In the genomic region with DNA sequence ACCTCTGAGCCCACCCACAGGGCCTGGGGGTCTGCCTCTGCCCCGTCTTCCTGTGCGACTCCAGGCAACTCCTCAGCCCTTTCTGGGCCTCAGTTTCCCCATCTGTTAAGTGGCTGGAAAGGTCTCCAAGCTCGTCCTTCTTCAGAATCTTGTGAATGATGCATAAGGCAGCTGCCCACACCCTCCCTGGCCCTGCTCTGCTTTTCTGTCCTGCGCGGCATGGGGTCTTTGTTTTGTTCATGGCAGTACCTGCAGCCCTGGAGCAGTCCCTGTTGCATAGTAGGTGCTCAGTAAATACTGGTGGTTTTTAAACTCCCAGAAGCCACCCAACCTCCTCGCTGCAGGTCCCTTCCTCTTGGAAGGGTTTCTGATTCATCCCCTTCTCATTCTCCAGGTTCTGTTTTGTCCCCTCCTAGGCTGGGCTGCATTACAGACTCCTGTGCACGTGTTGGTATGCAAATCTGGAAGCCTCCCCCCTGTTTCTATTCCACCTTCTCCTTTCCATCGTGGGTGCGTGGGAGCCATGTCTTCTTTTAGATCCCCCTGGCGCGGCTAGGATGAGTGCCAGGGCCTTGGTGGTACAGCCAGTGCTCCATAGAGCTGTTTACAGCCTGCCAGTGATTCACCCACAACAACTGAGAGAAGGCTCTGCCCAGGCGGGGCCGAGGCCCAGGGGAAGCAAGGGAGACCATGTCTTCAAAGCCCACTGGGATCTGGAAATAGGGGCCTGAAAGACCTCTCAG, we compare ENCODE assay signal across 1 cellular context.
TF ChIP-seq lines count a peak whose summit lies in the region.

No MANE protein-coding gene starts in this region.

TF ChIP-seq in HepG2, 621 proteins besides CTCF, POLR2A, EP300 and RAD21:
- no peak for TF ChIP-seq TAF15 (IDR thresholded peaks at IDR 0.05; ENCODE audit: low read depth, low read length, poor library complexity, severe bottlenecking)
- TF ChIP-seq ZNF713 (CRISPR knock-in tag; IDR thresholded peaks at IDR 0.05), result no peak
- no peak for TF ChIP-seq ATF1 (CRISPR knock-in tag; IDR thresholded peaks at IDR 0.05)
- TF ChIP-seq NCOA1 (CRISPR knock-in tag; IDR thresholded peaks at IDR 0.05), result no peak
- TF ChIP-seq ZNF503 (CRISPR knock-in tag; IDR thresholded peaks at IDR 0.05), result no peak
- TF ChIP-seq, protein P1, sequence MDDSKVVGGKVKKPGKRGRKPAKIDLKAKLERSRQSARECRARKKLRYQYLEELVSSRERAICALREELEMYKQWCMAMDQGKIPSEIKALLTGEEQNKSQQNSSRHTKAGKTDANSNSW (CRISPR knock-in tag; IDR thresholded peaks at IDR 0.05; ENCODE audit: borderline replicate concordance), result no peak
- no peak for TF ChIP-seq CBFB (CRISPR knock-in tag; IDR thresholded peaks at IDR 0.05)
- no peak for TF ChIP-seq SOX6 (IDR thresholded peaks at IDR 0.05)
- no peak for TF ChIP-seq SOX6 (CRISPR knock-in tag; IDR thresholded peaks at IDR 0.05)
- TF ChIP-seq, protein P2, sequence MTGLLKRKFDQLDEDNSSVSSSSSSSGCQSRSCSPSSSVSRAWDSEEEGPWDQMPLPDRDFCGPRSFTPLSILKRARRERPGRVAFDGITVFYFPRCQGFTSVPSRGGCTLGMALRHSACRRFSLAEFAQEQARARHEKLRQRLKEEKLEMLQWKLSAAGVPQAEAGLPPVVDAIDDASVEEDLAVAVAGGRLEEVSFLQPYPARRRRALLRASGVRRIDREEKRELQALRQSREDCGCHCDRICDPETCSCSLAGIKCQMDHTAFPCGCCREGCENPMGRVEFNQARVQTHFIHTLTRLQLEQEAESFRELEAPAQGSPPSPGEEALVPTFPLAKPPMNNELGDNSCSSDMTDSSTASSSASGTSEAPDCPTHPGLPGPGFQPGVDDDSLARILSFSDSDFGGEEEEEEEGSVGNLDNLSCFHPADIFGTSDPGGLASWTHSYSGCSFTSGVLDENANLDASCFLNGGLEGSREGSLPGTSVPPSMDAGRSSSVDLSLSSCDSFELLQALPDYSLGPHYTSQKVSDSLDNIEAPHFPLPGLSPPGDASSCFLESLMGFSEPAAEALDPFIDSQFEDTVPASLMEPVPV (CRISPR knock-in tag; IDR thresholded peaks at IDR 0.05), result no peak
TF ChIP-seq in HepG2: peak in this region for 0.
